27 cellular contexts compared by ENCODE assay signal in the genomic region with DNA sequence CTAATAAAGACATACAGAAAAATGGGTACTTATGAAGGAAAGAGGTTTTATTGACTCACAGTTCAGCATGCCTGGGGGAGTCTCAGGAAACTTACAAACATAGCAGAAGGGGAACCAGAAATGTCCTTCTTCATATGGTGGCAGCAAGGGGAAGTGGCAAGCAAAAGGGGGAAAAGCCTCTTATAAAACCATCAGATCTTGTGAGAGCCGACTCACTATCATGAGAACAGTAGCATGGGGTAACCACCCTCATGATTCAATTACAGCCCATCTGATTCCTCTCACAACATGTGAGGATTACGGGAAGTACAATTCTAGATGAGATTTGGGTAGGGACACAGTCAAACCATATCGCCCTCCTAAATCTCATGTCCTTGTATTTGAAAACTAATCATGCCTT.
"Had no signal": no experiment of that assay in that cellular context is flagged by ENCODE, and none has a peak within 500 bp of the region (broad histone marks: within the 10 kb centered on the region; RNA-seq: fewer than 3 reads in every experiment).

No MANE protein-coding gene starts in this region.

- H3K9me3 ChIP-seq: body of pancreas, gastroesophageal sphincter, pancreas, psoas muscle, thyroid gland, upper lobe of right lung had no signal

- H3K4me1 Mint-ChIP-seq: activated naive CD8-positive, alpha-beta T cell treated with anti-CD3 and anti-CD28 coated beads, Interleukin-2, amount 50 U/mL, for 24 hours; memory B cell had no signal

- H3K27ac ChIP-seq: body of pancreas, cardiac muscle cell, gastroesophageal sphincter, heart left ventricle, pancreas, psoas muscle, thyroid gland, upper lobe of right lung had no signal

- H3K4me3 Mint-ChIP-seq: activated CD8-positive, alpha-beta T cell treated with anti-CD3 and anti-CD28 coated beads, Interleukin-2, amount 10 ng/mL, durations not matched to agents 7 days and 5 days; activated naive CD8-positive, alpha-beta T cell treated with anti-CD3 and anti-CD28 coated beads, Interleukin-2, amount 50 U/mL, for 24 hours; activated T-helper 1 cell treated with anti-CD3 and anti-CD28 coated beads, Interleukin-12 subunit alpha, Interleukin-12 subunit beta, Interleukin-2, Interleukin-4 antibody, amounts not matched to agents 30 ng/mL and 10 ng/mL and 1 ng/mL, durations not matched to agents 14 hours and 24 hours and 36 hours; dendritic cell treated with granulocyte-macrophage colony-stimulating factor and Interleukin-4, amounts not matched to agents 40 ng/mL and 50 ng/mL, for 4 days; memory B cell; nephron progenitor cell; stimulated activated naive CD8-positive, alpha-beta T cell treated with anti-CD3 and anti-CD28 coated beads, Interleukin-15, Interleukin-2, amounts not matched to agents 100 ng/mL and 50 ng/mL, for 24 hours had no signal

- H3K27me3 ChIP-seq: pancreas, thyroid gland had no signal

- ATAC-seq: activated CD8-positive, alpha-beta T cell treated with anti-CD3 and anti-CD28 coated beads, Interleukin-2, amount 10 ng/mL, durations not matched to agents 7 days and 5 days; activated naive CD8-positive, alpha-beta T cell treated with anti-CD3 and anti-CD28 coated beads, Interleukin-2, amount 50 U/mL, for 24 hours; body of pancreas; gastroesophageal sphincter; heart left ventricle; left colon; pancreas; psoas muscle; right cardiac atrium; upper lobe of right lung had no signal

- H3K36me3 Mint-ChIP-seq: memory B cell had no signal

- H3K4me3 ChIP-seq: body of pancreas, cardiac muscle cell, gastroesophageal sphincter, heart left ventricle, pancreas, psoas muscle, thyroid gland, upper lobe of right lung had no signal

- DNase-seq: activated CD4-positive, alpha-beta T cell treated with anti-CD3 and anti-CD28 coated beads for 1 hour; activated CD4-positive, alpha-beta T cell treated with anti-CD3 and anti-CD28 coated beads, Interleukin-2, amount 50 U/mL, for 1 hour; activated CD8-positive, alpha-beta T cell treated with anti-CD3 and anti-CD28 coated beads, Interleukin-2, amount 10 ng/mL, durations not matched to agents 7 days and 5 days; activated gamma-delta T cell; activated naive CD4-positive, alpha-beta T cell treated with anti-CD3 and anti-CD28 coated beads, Interleukin-2, amount 50 U/mL, for 16 hours; activated naive CD8-positive, alpha-beta T cell treated with anti-CD3 and anti-CD28 coated beads, Interleukin-2, amount 50 U/mL, for 24 hours; anterior cingulate cortex; body of pancreas; effector CD4-positive, alpha-beta T cell; heart left ventricle; islet precursor cell; left colon; nephron progenitor cell; pancreas; psoas muscle; right cardiac atrium; stimulated activated CD4-positive, alpha-beta T cell treated with anti-CD3 and anti-CD28 coated beads, Interleukin-12 subunit alpha, Interleukin-12 subunit beta, amount 100 ng/mL, for 4 hours; stimulated activated CD4-positive, alpha-beta T cell treated with anti-CD3 and anti-CD28 coated beads, Interleukin-4, amount 100 ng/mL, for 4 hours; substantia nigra; thyroid gland; upper lobe of right lung had no signal

- H3K27ac Mint-ChIP-seq: activated CD8-positive, alpha-beta T cell treated with anti-CD3 and anti-CD28 coated beads, Interleukin-2, amount 10 ng/mL, durations not matched to agents 7 days and 5 days; activated naive CD8-positive, alpha-beta T cell treated with anti-CD3 and anti-CD28 coated beads, Interleukin-2, amount 50 U/mL, for 24 hours; activated T-helper 1 cell treated with anti-CD3 and anti-CD28 coated beads, Interleukin-12 subunit alpha, Interleukin-12 subunit beta, Interleukin-2, Interleukin-4 antibody, amounts not matched to agents 30 ng/mL and 10 ng/mL and 1 ng/mL, durations not matched to agents 14 hours and 24 hours and 36 hours; dendritic cell treated with granulocyte-macrophage colony-stimulating factor and Interleukin-4, amounts not matched to agents 40 ng/mL and 50 ng/mL, for 4 days; memory B cell; nephron progenitor cell; stimulated activated naive CD8-positive, alpha-beta T cell treated with anti-CD3 and anti-CD28 coated beads, Interleukin-15, Interleukin-2, amounts not matched to agents 100 ng/mL and 50 ng/mL, for 24 hours had no signal

- H3K36me3 ChIP-seq: cardiac muscle cell, gastroesophageal sphincter, heart left ventricle, pancreas, thyroid gland, upper lobe of right lung had no signal

- H3K4me1 ChIP-seq: pancreas, psoas muscle, thyroid gland, upper lobe of right lung had no signal
